Comparison of ENCODE assay signal across 14 cellular contexts in the genomic region with DNA sequence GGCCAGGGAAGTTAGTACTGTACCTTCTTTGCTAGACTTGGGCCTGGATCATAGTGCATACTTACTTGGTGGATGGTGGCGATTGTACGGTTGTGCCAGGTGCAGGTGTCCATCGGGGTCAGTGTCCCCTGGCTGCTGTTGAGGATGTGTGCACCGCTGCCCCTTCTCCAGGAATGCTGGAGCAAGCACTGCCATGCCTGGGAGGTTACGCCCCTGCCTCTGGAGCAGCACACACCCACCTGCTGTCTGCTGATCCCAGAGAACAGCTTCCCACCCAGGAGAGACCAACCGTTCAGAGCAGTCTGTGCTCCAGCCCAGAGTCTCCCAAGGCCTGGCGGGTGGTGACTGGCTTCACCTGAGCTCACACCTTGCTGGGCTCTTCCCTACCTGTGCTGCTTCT.
"Had no signal": no experiment of that assay in that cellular context is flagged by ENCODE, and none has a peak within 500 bp of the region (broad histone marks: within the 10 kb centered on the region; RNA-seq: fewer than 3 reads in every experiment).

No MANE protein-coding gene starts in this region.

- H3K36me3 ChIP-seq: prostate gland, SJSA1, tibial artery had no signal

- H3K9me3 ChIP-seq: prostate gland, SJSA1, tibial artery had no signal

- H3K4me3 ChIP-seq: prostate gland, SJSA1, tibial artery had no signal

- ATAC-seq: left colon; naive thymus-derived CD8-positive, alpha-beta T cell; right cardiac atrium; stimulated activated effector memory CD8-positive, alpha-beta T cell treated with anti-CD3 and anti-CD28 coated beads, Interleukin-12 subunit alpha, Interleukin-12 subunit beta, amount 100 ng/mL, for 72 hours had no signal

- H3K27ac ChIP-seq: epithelial cell of prostate, prostate gland, SJSA1, tibial artery had no signal

- H3K27me3 ChIP-seq: SJSA1, tibial artery had no signal

- H3K4me1 ChIP-seq: prostate gland, SJSA1 had no signal

- DNase-seq: activated CD4-positive, alpha-beta T cell treated with anti-CD3 and anti-CD28 coated beads, Interleukin-2, amount 50 U/mL, for 1 hour; anterior cingulate cortex; cerebellar nuclear complex; dermis blood vessel endothelial cell; immature natural killer cell; stimulated activated CD4-positive, alpha-beta T cell treated with anti-CD3 and anti-CD28 coated beads, Interleukin-2, amount 100 ng/mL, for 24 hours had no signal
